Comparison of ENCODE assay signal across 26 cellular contexts in the genomic region with DNA sequence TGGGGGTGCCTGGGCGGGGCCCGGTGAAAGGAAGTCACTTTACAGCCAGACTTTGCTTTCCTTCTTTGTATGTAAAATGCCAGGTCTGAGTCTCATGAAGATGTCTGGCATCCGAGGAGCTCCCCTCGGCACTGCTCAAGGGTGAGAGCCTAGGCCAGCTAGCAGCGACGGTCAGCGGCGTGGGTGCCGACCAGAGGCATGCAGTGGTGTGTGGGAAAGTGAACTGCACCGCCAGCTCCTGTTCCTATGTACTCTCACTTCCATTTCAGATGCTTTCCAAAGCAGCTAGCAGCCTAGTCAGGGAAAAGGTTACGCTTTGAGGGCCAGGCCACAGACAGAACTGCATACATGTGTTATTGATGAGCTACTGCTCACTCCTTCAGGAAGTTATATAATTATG.
DNase-seq lines count a peak whose midpoint lies in the region; ATAC-seq and TF ChIP-seq lines count a peak whose summit lies in the region.
"Had no signal": no experiment of that assay in that cellular context is flagged by ENCODE, and none has a peak within 500 bp of the region (broad histone marks: within the 10 kb centered on the region; RNA-seq: fewer than 3 reads in every experiment).

No MANE protein-coding gene starts in this region.

- H4K91ac ChIP-seq in H9 (ENCODE audit: insufficient read length, low read depth, low read length) = no peak overlapping the region

- no peak overlapping the region for H2BK5ac ChIP-seq in H9 (ENCODE audit: insufficient read length, low read length)

- H3K4me2 ChIP-seq in BLaER1 (peak overlapping the region; percentile 84), SU-DHL-6 (ENCODE audit: low read depth, low read length, poor library complexity, severe bottlenecking) (no peak overlapping the region), H9 (ENCODE audit: insufficient read depth, insufficient read length, low read length) (no peak overlapping the region)
- H3K4me2 ChIP-seq: smooth muscle cell had no signal

- H2AFZ ChIP-seq in SU-DHL-6 (ENCODE audit: low read depth, low read length, severe bottlenecking) (peak overlapping the region; percentile 28), H9 (ENCODE audit: low read length) (no peak overlapping the region)

- H3K56ac ChIP-seq in H9 (ENCODE audit: insufficient read length, low read depth, low read length) = no peak overlapping the region

- H3K27me3 ChIP-seq in BLaER1 (no peaks in the 10 kb centered on the region), SU-DHL-6 (ENCODE audit: low read length) (no peaks in the 10 kb centered on the region), H9 (ENCODE audit: insufficient read depth, low read length) (no peaks in the 10 kb centered on the region)
- H3K27me3 ChIP-seq: breast epithelium, foreskin keratinocyte had no signal

- no peak overlapping the region for H3K4ac ChIP-seq in H9 (ENCODE audit: low read depth, low read length)

- H2BK12ac ChIP-seq in H9 (ENCODE audit: insufficient read length, low read depth, low read length) = no peak overlapping the region

- H3K9ac ChIP-seq in BLaER1 (peak overlapping the region; percentile 60), SU-DHL-6 (ENCODE audit: low read length) (peak overlapping the region; percentile 17; the same call in 1 of the 2 replicates), H9 (ENCODE audit: extremely low read depth, insufficient read length, low read length) (no peak overlapping the region)

- peak overlapping the region; percentile 80 for H3K27ac ChIP-seq in BLaER1
- no peak overlapping the region for H3K27ac ChIP-seq in SU-DHL-6 (ENCODE audit: low read depth, low read length)
- H3K27ac ChIP-seq in H9 (ENCODE audit: insufficient read length, low read depth, low read length) = no peak overlapping the region
- H3K27ac ChIP-seq: breast epithelium, foreskin keratinocyte, HL-60, prostate gland had no signal

- no peaks in the 10 kb centered on the region for H3K23me2 ChIP-seq in H9 (ENCODE audit: insufficient read length, low read depth, low read length, poor library complexity, severe bottlenecking)

- no peak overlapping the region for H3K14ac ChIP-seq in H9 (ENCODE audit: insufficient read depth, low read length)

- WGBS in H9 (ENCODE audit: extremely low coverage, insufficient read length, low lambda C conversion rate) = no CpG with 5 or more reads among the region's 11 CpGs

- H3T11ph ChIP-seq in H9 (ENCODE audit: low read length) = no peak overlapping the region

- no peak overlapping the region for H3K18ac ChIP-seq in H9 (ENCODE audit: insufficient read length, low read depth, low read length)

- H3K9me2 ChIP-seq in SU-DHL-6 (replicated peaks; ENCODE audit: insufficient read depth, low read length) = no peaks in the 10 kb centered on the region

- DNase-seq in left colon (no peak), omental fat pad (ENCODE audit: low spot score) (no peak), T-helper 9 cell (no peak), H9 (no peak), foreskin melanocyte (no peak)
- DNase-seq: activated CD4-positive, alpha-beta T cell treated with anti-CD3 and anti-CD28 coated beads, Interleukin-2, amount 50 U/mL, for 1 hour; C1 segment of cervical spinal cord; Calu3; foreskin keratinocyte; IMR-90; kidney; NCI-H1417; NCI-H526 treated with DMSO at 0.1 percent for 48 hours; OCI-M1; SHP77 treated with DMSO at 0.1 percent for 48 hours; stimulated activated CD4-positive, alpha-beta T cell treated with anti-CD3 and anti-CD28 coated beads, Interleukin-4, amount 100 ng/mL, for 24 hours; T-cell had no signal

- no peaks in the 10 kb centered on the region for H3K9me3 Mint-ChIP-seq in H9
- H3K9me3 Mint-ChIP-seq: activated T-helper 2 cell treated with anti-CD3 and anti-CD28 coated beads, Interferon-gamma antibody, Interleukin-2, Interleukin-4, amounts not matched to agents 10 μg/mL and 5 μg/mL and 100 μg/mL, durations not matched to agents 14 hours and 24 hours and 36 hours; T-cell had no signal

- H3K9me3 ChIP-seq in BLaER1 = no peaks in the 10 kb centered on the region
- H3K9me3 ChIP-seq in SU-DHL-6 (ENCODE audit: insufficient read depth, low read length) = no peaks in the 10 kb centered on the region
- no peaks in the 10 kb centered on the region for H3K9me3 ChIP-seq in H9 (ENCODE audit: control insufficient read depth, low read depth, low read length)
- H3K9me3 ChIP-seq: breast epithelium, prostate gland had no signal

- H3K23ac ChIP-seq in H9 (ENCODE audit: insufficient read length, low read depth, low read length) = no peak overlapping the region

- H3K4me3 Mint-ChIP-seq in H9 = no peak overlapping the region
- H3K4me3 Mint-ChIP-seq: T-cell had no signal

- peaks cover 53% of the 10 kb centered on the region for H3K4me1 ChIP-seq in BLaER1
- no peaks in the 10 kb centered on the region for H3K4me1 ChIP-seq in H9 (ENCODE audit: insufficient read depth, low read length)
- H3K4me1 ChIP-seq: breast epithelium, foreskin keratinocyte, prostate gland had no signal

- H3K36me3 ChIP-seq in BLaER1 (peaks cover 27% of the 10 kb centered on the region; the same call in 1 of the 2 replicates), SU-DHL-6 (ENCODE audit: low read length) (no peaks in the 10 kb centered on the region)
- H3K36me3 ChIP-seq: breast epithelium, prostate gland had no signal

- no peak overlapping the region for H2BK15ac ChIP-seq in H9 (ENCODE audit: low read depth, low read length)

- no peaks in the 10 kb centered on the region for H3K79me1 ChIP-seq in H9 (ENCODE audit: insufficient read depth, low read depth, low read length, poor library complexity, severe bottlenecking)

- intact Hi-C loops in left colon (cut with DNase I, micrococcal nuclease) = no loop called here

- H3K4me3 ChIP-seq in BLaER1 = no peak overlapping the region
- H3K4me3 ChIP-seq in SU-DHL-6 (ENCODE audit: insufficient read depth, low read length, poor library complexity, severe bottlenecking) = no peak overlapping the region
- H3K4me3 ChIP-seq: breast epithelium, coronary artery, prostate gland, smooth muscle cell had no signal

- H2AK5ac ChIP-seq in H9 (ENCODE audit: insufficient read length, low read length) = no peak overlapping the region

- 0 out of 7 replicates have a peak, but pooled peaks cover 0 to 2% (median 0%) of the 10 kb centered on the region in 3 experiments for H3K36me3 Mint-ChIP-seq in H9 (ENCODE audit: insufficient read depth in 1 of 3, low read depth in 3 of 3)

- H2BK20ac ChIP-seq in H9 (ENCODE audit: low read depth, low read length, poor library complexity, severe bottlenecking) = no peak overlapping the region

- no peak overlapping the region for H4K8ac ChIP-seq in H9 (replicated peaks; ENCODE audit: insufficient read length, low read depth, low read length)

- H4K20me1 ChIP-seq in BLaER1 = no peaks in the 10 kb centered on the region
- H4K20me1 ChIP-seq in SU-DHL-6 (ENCODE audit: low read depth, low read length) = no peaks in the 10 kb centered on the region
- H4K20me1 ChIP-seq in H9 (ENCODE audit: control insufficient read depth, insufficient read depth, insufficient read length) = no peaks in the 10 kb centered on the region

- TF ChIP-seq CTCF in SU-DHL-6 (IDR thresholded peaks at IDR 0.05; ENCODE audit: insufficient read depth, low read length, poor library complexity, severe bottlenecking) (no peak), omental fat pad (IDR thresholded peaks at IDR 0.05) (no peak), H9 (conservative IDR thresholded peaks at IDR 0.05) (no peak)

- H3F3A ChIP-seq in SU-DHL-6 (ENCODE audit: insufficient read depth) = peaks cover 7% of the 10 kb centered on the region; the same call in 1 of the 2 replicates

- no peak overlapping the region for H3K27ac Mint-ChIP-seq in H9
- H3K27ac Mint-ChIP-seq: activated T-helper 2 cell treated with anti-CD3 and anti-CD28 coated beads, Interferon-gamma antibody, Interleukin-2, Interleukin-4, amounts not matched to agents 10 μg/mL and 5 μg/mL and 100 μg/mL, durations not matched to agents 14 hours and 24 hours and 36 hours; T-cell had no signal

- peaks cover 10 to 17% of the 10 kb centered on the region in 2 experiments for H3K4me1 Mint-ChIP-seq in H9

- H2BK120ac ChIP-seq in H9 (ENCODE audit: low read depth, low read length, poor library complexity, severe bottlenecking) = no peak overlapping the region

- ATAC-seq in left colon (peak; percentile 56), omental fat pad (ENCODE audit: low FRiP score) (peak; percentile 26), HG02642 (IDR thresholded peaks at IDR 0.05; ENCODE audit: poor library complexity, unreplicated experiment) (no peak)
- ATAC-seq: foreskin keratinocyte, T-cell had no signal

- no peak overlapping the region for H4K5ac ChIP-seq in H9 (ENCODE audit: insufficient read length, low read depth, low read length)

- H3K79me2 ChIP-seq in SU-DHL-6 (ENCODE audit: insufficient read depth, low read length) = no peaks in the 10 kb centered on the region
- H3K79me2 ChIP-seq in H9 (ENCODE audit: insufficient read depth, low read length) = no peaks in the 10 kb centered on the region

- no peaks in the 10 kb centered on the region for H3K27me3 Mint-ChIP-seq in H9 (ENCODE audit: low read depth)
- H3K27me3 Mint-ChIP-seq: T-cell had no signal
